In genomic region chr3:172305552-172305951, GRCh38 we compare ENCODE assay signal across 15 cellular contexts.
DNase-seq lines count a peak whose midpoint lies in the region; ATAC-seq and TF ChIP-seq lines count a peak whose summit lies in the region.
"Had no signal": no experiment of that assay in that cellular context is flagged by ENCODE, and none has a peak within 500 bp of the region (broad histone marks: within the 10 kb centered on the region; RNA-seq: fewer than 3 reads in every experiment).

No MANE protein-coding gene starts in this region.

- no peak for ATAC-seq in GM19395 (IDR thresholded peaks at IDR 0.05; ENCODE audit: unreplicated experiment)
- ATAC-seq: activated CD4-positive, CD25-positive, alpha-beta regulatory T cell treated with anti-CD3 and anti-CD28 coated beads, Interleukin-2, amount 50 U/mL, for 24 hours had no signal

- no peaks in the 10 kb centered on the region for H3K27me3 ChIP-seq in MG63
- H3K27me3 ChIP-seq: BLaER1, right atrium auricular region, upper lobe of left lung had no signal

- peaks cover 79% of the 10 kb centered on the region for H3K36me3 ChIP-seq in MG63

- TF ChIP-seq CTCF in epithelial cell of proximal tubule (conservative IDR thresholded peaks at IDR 0.05; ENCODE audit: low read depth, low read length): no peak

- peak; percentile 45 for DNase-seq in AG20443 (ENCODE audit: low spot score)
- peak; percentile 30 for DNase-seq in MG63
- DNase-seq in epithelial cell of proximal tubule (ENCODE audit: low read depth): peak; percentile 78
- DNase-seq in mucosa of gallbladder (ENCODE audit: low spot score): peak; percentile 65
- no peak for DNase-seq in NCI-H128 (lab: John Stamatoyannopoulos, UW; ENCODE audit: unreplicated experiment)
- no peak for DNase-seq in NCI-H1092 (lab: John Stamatoyannopoulos, UW)
- DNase-seq in T-helper 9 cell: no peak
- DNase-seq: head of caudate nucleus, NCI-H1105, NCI-H69, upper lobe of left lung had no signal

- H3K4me3 ChIP-seq in MG63 (no peak overlapping the region), epithelial cell of proximal tubule (ENCODE audit: low read depth, low read length) (no peak overlapping the region)
- H3K4me3 ChIP-seq: BLaER1, right atrium auricular region, upper lobe of left lung had no signal

- H3K9me3 ChIP-seq in MG63: no peaks in the 10 kb centered on the region
- H3K9me3 ChIP-seq: BLaER1, right atrium auricular region, upper lobe of left lung had no signal

Comparison
In these comparisons a context has a peak if more than half of its experiments do, and no peak if none do; other contexts are left out.
1. DNase-seq: peak in AG20443 (single experiment), MG63 (single experiment), epithelial cell of proximal tubule (single experiment) and mucosa of gallbladder (single experiment); none in NCI-H128 (single experiment), NCI-H1092 (single experiment) and T-helper 9 cell (single experiment).